2 cellular contexts compared by ENCODE assay signal in genomic region chr2:55952415-55952814, GRCh38.
TF ChIP-seq lines count a peak whose summit lies in the region.

No MANE protein-coding gene starts in this region.

TF ChIP-seq in IMR-90, 13 proteins besides CTCF, POLR2A, EP300 and RAD21:
- TF ChIP-seq RFX5 (IDR thresholded peaks at IDR 0.05; ENCODE audit: low read depth, low read length) (no peak), USF2 (IDR thresholded peaks at IDR 0.05; ENCODE audit: low read depth, low read length) (no peak), ELK1 (IDR thresholded peaks at IDR 0.05; ENCODE audit: borderline replicate concordance, low read depth, low read length) (no peak), MAFK (IDR thresholded peaks at IDR 0.05; ENCODE audit: low read depth, low read length) (no peak), MXI1 (IDR thresholded peaks at IDR 0.05; ENCODE audit: borderline replicate concordance, low read depth, low read length) (no peak), MAZ (IDR thresholded peaks at IDR 0.05; ENCODE audit: borderline replicate concordance, low read depth, low read length) (no peak), SMC3 (IDR thresholded peaks at IDR 0.05; ENCODE audit: low read depth, low read length) (no peak), CHD1 (IDR thresholded peaks at IDR 0.05; ENCODE audit: low read depth, low read length) (no peak), RCOR1 (IDR thresholded peaks at IDR 0.05; ENCODE audit: insufficient replicate concordance, low read length) (no peak)

TF ChIP-seq in K562, 482 proteins besides CTCF, POLR2A, EP300 and RAD21:
- TF ChIP-seq ELF1 (tag; IDR thresholded peaks at IDR 0.05) (peak; percentile 50; the same call in 1 of the 2 replicates), SRF (CRISPR knock-in tag; IDR thresholded peaks at IDR 0.05) (peak in 1 of 2 experiments; percentile 93; a peak in 2 of 4 replicates), TAL1 (IDR thresholded peaks at IDR 0.05) (no peak)
